Comparison of ENCODE assay signal across 17 cellular contexts in genomic region chr20:3987296-3987695, GRCh38.
"Had no signal": no experiment of that assay in that cellular context is flagged by ENCODE, and none has a peak within 500 bp of the region (broad histone marks: within the 10 kb centered on the region; RNA-seq: fewer than 3 reads in every experiment).

No MANE protein-coding gene starts in this region.

- H3K27ac ChIP-seq: breast epithelium, epithelial cell of prostate, upper lobe of left lung had no signal

- ATAC-seq: effector memory CD8-positive, alpha-beta T cell; right cardiac atrium; stimulated activated naive CD8-positive, alpha-beta T cell treated with anti-CD3 and anti-CD28 coated beads, Interleukin-15, amount 100 ng/mL, for 72 hours had no signal

- H3K27ac Mint-ChIP-seq: activated CD4-positive, alpha-beta T cell treated with anti-CD3 and anti-CD28 coated beads, Interleukin-2, amount 10 ng/mL, durations not matched to agents 7 days and 5 days; activated naive CD8-positive, alpha-beta T cell treated with anti-CD3 and anti-CD28 coated beads, Interleukin-2, amount 10 ng/mL, durations not matched to agents 7 days and 5 days; dendritic cell treated with granulocyte-macrophage colony-stimulating factor and Interleukin-4, amounts not matched to agents 40 ng/mL and 50 ng/mL, for 4 days; stimulated activated naive CD8-positive, alpha-beta T cell treated with anti-CD3 and anti-CD28 coated beads, Interleukin-15, amount 100 ng/mL, for 72 hours had no signal

- DNase-seq: activated CD4-positive, alpha-beta T cell treated with anti-CD3 and anti-CD28 coated beads, Interleukin-2, amount 10 ng/mL, durations not matched to agents 7 days and 5 days; activated CD4-positive, CD25-positive, alpha-beta regulatory T cell; activated CD8-positive, alpha-beta memory T cell treated with anti-CD3 and anti-CD28 coated beads, Interleukin-2, amount 50 U/mL, for 48 hours; activated naive CD4-positive, alpha-beta T cell; activated naive CD8-positive, alpha-beta T cell treated with anti-CD3 and anti-CD28 coated beads, Interleukin-2, amount 10 ng/mL, durations not matched to agents 7 days and 5 days; anterior cingulate cortex; cerebellar nuclear complex; effector memory CD8-positive, alpha-beta T cell; midbrain; occipital lobe; right cardiac atrium; stimulated activated naive CD8-positive, alpha-beta T cell treated with anti-CD3 and anti-CD28 coated beads, Interleukin-15, amount 100 ng/mL, for 72 hours; upper lobe of left lung had no signal

- H3K4me3 ChIP-seq: breast epithelium, lung, upper lobe of left lung had no signal

- H3K36me3 ChIP-seq: breast epithelium, upper lobe of left lung had no signal

- H3K9me3 ChIP-seq: breast epithelium, upper lobe of left lung had no signal

- H3K4me1 ChIP-seq: breast epithelium had no signal

- H3K9me3 Mint-ChIP-seq: activated CD4-positive, alpha-beta T cell treated with anti-CD3 and anti-CD28 coated beads, Interleukin-2, amount 10 ng/mL, durations not matched to agents 7 days and 5 days; activated naive CD8-positive, alpha-beta T cell treated with anti-CD3 and anti-CD28 coated beads, Interleukin-2, amount 10 ng/mL, durations not matched to agents 7 days and 5 days; dendritic cell treated with granulocyte-macrophage colony-stimulating factor and Interleukin-4, amounts not matched to agents 40 ng/mL and 50 ng/mL, for 4 days; effector memory CD8-positive, alpha-beta T cell; stimulated activated naive CD8-positive, alpha-beta T cell treated with anti-CD3 and anti-CD28 coated beads, Interleukin-15, amount 100 ng/mL, for 72 hours had no signal

- H3K27me3 Mint-ChIP-seq: activated CD4-positive, alpha-beta T cell treated with anti-CD3 and anti-CD28 coated beads, Interleukin-2, amount 10 ng/mL, durations not matched to agents 7 days and 5 days; activated naive CD8-positive, alpha-beta T cell treated with anti-CD3 and anti-CD28 coated beads, Interleukin-2, amount 10 ng/mL, durations not matched to agents 7 days and 5 days; dendritic cell treated with granulocyte-macrophage colony-stimulating factor and Interleukin-4, amounts not matched to agents 40 ng/mL and 50 ng/mL, for 4 days; effector memory CD8-positive, alpha-beta T cell; stimulated activated naive CD8-positive, alpha-beta T cell treated with anti-CD3 and anti-CD28 coated beads, Interleukin-15, amount 100 ng/mL, for 72 hours had no signal

- H3K4me3 Mint-ChIP-seq: activated CD4-positive, alpha-beta T cell treated with anti-CD3 and anti-CD28 coated beads, Interleukin-2, amount 10 ng/mL, durations not matched to agents 7 days and 5 days; activated naive CD8-positive, alpha-beta T cell treated with anti-CD3 and anti-CD28 coated beads, Interleukin-2, amount 10 ng/mL, durations not matched to agents 7 days and 5 days; dendritic cell treated with granulocyte-macrophage colony-stimulating factor and Interleukin-4, amounts not matched to agents 40 ng/mL and 50 ng/mL, for 4 days; effector memory CD8-positive, alpha-beta T cell; stimulated activated naive CD8-positive, alpha-beta T cell treated with anti-CD3 and anti-CD28 coated beads, Interleukin-15, amount 100 ng/mL, for 72 hours had no signal

- H3K27me3 ChIP-seq: breast epithelium, upper lobe of left lung had no signal
